Comparison of ENCODE assay signal across 9 cellular contexts in the genomic region with DNA sequence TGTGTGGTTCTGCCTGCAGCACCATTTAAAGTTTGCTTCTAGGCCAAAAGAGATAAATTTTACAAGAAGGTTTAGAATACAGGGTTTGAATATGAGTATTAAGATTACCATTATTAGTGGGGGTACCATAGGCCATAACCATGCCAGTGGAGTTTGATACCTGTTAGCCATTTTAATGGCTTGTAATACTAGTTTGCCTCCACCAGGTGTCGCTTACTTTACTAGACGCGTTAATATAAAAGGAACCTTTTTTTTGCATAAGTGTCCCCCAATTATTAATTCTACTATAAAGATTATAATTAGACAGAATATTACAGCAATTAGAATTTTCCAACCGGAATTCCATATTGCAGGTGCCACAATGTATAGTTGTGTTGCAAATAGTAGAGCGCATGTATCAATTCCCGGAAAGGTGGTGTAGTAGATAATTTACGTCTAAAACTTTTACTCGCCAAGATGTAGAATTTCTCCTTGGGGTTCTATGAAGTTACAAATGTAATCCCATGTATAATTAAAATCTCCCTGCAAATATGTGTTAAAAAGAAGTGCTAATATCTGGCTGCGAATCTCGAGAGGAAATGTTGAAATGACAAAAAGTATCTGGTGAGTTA. TPM values are rescaled to one million over a fixed set of nuclear protein-coding genes. Genes with fewer than 3 reads are reported as not detected.
A peak's percentile ranks its signal among the peaks of the same experiment; 100 is the strongest.
DNase-seq lines count a peak whose midpoint lies in the region; ATAC-seq, FAIRE-seq and TF ChIP-seq lines count a peak whose summit lies in the region.
"Had no signal": no experiment of that assay in that cellular context is flagged by ENCODE, and none has a peak within 500 bp of the region (broad histone marks: within the 10 kb centered on the region; RNA-seq: fewer than 3 reads in every experiment).

No MANE protein-coding gene starts in this region.

- H3K9ac ChIP-seq in H1 (replicated peaks in 1 of 4; ENCODE audit: extremely low read depth in 1 of 4, low read depth in 3 of 4, low read length in 3 of 4), result no peak overlapping the region

- H2BK120ac ChIP-seq in H1 (replicated peaks; ENCODE audit: low read depth, low read length), result no peak overlapping the region

- no peak overlapping the region for H3K27ac ChIP-seq in H1 (ENCODE audit: low read depth, low read length)

- no peak for ATAC-seq in HG03460 (IDR thresholded peaks at IDR 0.05; ENCODE audit: unreplicated experiment)

- POLR2A ChIA-PET in H1 (lab: Charles Lee; ENCODE audit: partially characterized antibody), result no interaction called here

- WGBS in H1 (ENCODE audit: extremely low coverage in 1 of 2, insufficient coverage in 1 of 2, insufficient read length in 1 of 2, insufficient replicate concordance in 2 of 2, low coverage in 1 of 2, low lambda C conversion rate in 2 of 2, missing lambda C conversion rate in 1 of 2), 2 experiments, result 76% methylated on average over 10 of the region's 10 CpGs; no CpG with 5 or more reads in 1 of the 2 experiments

- H3K36me3 ChIP-seq in H1 (ENCODE audit: control insufficient read depth in 2 of 4, insufficient read depth in 4 of 4, low read length in 3 of 4), result no peaks in the 10 kb centered on the region

- CTCF ChIA-PET in H1 (lab: Charles Lee; ENCODE audit: partially characterized antibody), result interaction anchor here (0.7 to 8.4 kb wide), 37 partner anchors 9 to 526 kb away, joined by 3 to 115 read pairs (median 4); a partner anchor contains a TSS

- H2BK5ac ChIP-seq in H1 (ENCODE audit: low read depth, low read length), result no peak overlapping the region

- H3K14ac ChIP-seq in H1 (ENCODE audit: insufficient read length), result no peak overlapping the region

- TF ChIP-seq RAD21 in H1 (IDR thresholded peaks at IDR 0.05 in 1 of 2, conservative IDR thresholded peaks at IDR 0.05 in 1 of 2; ENCODE audit: low read depth in 2 of 2, low read length in 2 of 2), result peak; percentile 20 to 23; a peak in 2 of 4 replicates

- TF ChIP-seq CTCF in H1 (IDR thresholded peaks at IDR 0.05; ENCODE audit: control extremely low read depth in 1 of 3, insufficient read depth in 1 of 3, low read depth in 1 of 3, low read length in 3 of 3), result peak in 2 of 3 experiments; percentile 40 to 42; a peak in 2 of 4 replicates

- H3K4me1 ChIP-seq in H1 (replicated peaks in 1 of 4; ENCODE audit: control insufficient read depth in 3 of 4, insufficient read depth in 4 of 4, low read length in 3 of 4), result peaks cover 0 to 4% (median 0%) of the 10 kb centered on the region in 4 experiments; a peak in 1 of 7 replicates

- no peak overlapping the region for H3K56ac ChIP-seq in H1 (replicated peaks; ENCODE audit: insufficient read length, low read depth, low read length)

- H4K91ac ChIP-seq in H1 (replicated peaks; ENCODE audit: insufficient read length, low read length), result no peak overlapping the region

- H3K27me3 ChIP-seq in H1 (replicated peaks in 1 of 4; ENCODE audit: control insufficient read depth in 3 of 4, extremely low read depth in 1 of 4, insufficient read depth in 3 of 4, low read length in 3 of 4), result no peaks in the 10 kb centered on the region

- no peak overlapping the region for H4K5ac ChIP-seq in H1 (ENCODE audit: insufficient read length, low read depth, low read length)

- H3K4me3 ChIP-seq in H1 (ENCODE audit: extremely low read depth in 1 of 4, insufficient read depth in 2 of 4, low read depth in 3 of 4, low read length in 4 of 4), result no peak overlapping the region

- H3K23ac ChIP-seq in H1 (ENCODE audit: insufficient read length), result no peak overlapping the region

- H3K4me2 ChIP-seq in H1 (ENCODE audit: insufficient read depth in 1 of 2, low read depth in 2 of 2, low read length in 2 of 2), result no peak overlapping the region

- TF ChIP-seq EP300 in H1 (IDR thresholded peaks at IDR 0.05; ENCODE audit: borderline replicate concordance in 1 of 2, low read depth in 2 of 2, low read length in 2 of 2), result no peak

- DNase-seq in NOMO-1 (lab: John Stamatoyannopoulos, UW; ENCODE audit: unreplicated experiment in 2 of 2) (peak; percentile 11 to 47), NOMO-1 treated with dmso at 0.1 percent for 144 hours (lab: John Stamatoyannopoulos, UW; ENCODE audit: unreplicated experiment) (no peak), NCI-H69 (lab: John Stamatoyannopoulos, UW) (peak; percentile 22), H1 (ENCODE audit: low read depth in 1 of 2, low spot score in 2 of 2) (no peak), renal cortical epithelial cell (ENCODE audit: low read depth) (peak; percentile 3), activated gamma-delta T cell (lab: John Stamatoyannopoulos, UW) (no peak)
- no peak for DNase-seq in stimulated activated naive CD4-positive, alpha-beta T cell treated with Interleukin-2 at 50 U/mL for 16 hours (lab: John Stamatoyannopoulos, UW)
- DNase-seq: activated CD4-positive, alpha-beta T cell treated with anti-CD3 and anti-CD28 coated beads, Interleukin-2, amount 50 U/mL, for 48 hours had no signal

- H3K23me2 ChIP-seq in H1 (ENCODE audit: low read depth, low read length), result no peaks in the 10 kb centered on the region

- no peaks in the 10 kb centered on the region for H4K20me1 ChIP-seq in H1 (replicated peaks in 1 of 2; ENCODE audit: control insufficient read depth in 1 of 2, insufficient read depth in 2 of 2, low read length in 2 of 2)

- TF ChIP-seq POLR2A in H1 (IDR thresholded peaks at IDR 0.05; ENCODE audit: control extremely low read depth in 1 of 2, low read depth in 2 of 2, low read length in 2 of 2), result no peak

- no peaks in the 10 kb centered on the region for H3K79me2 ChIP-seq in H1 (ENCODE audit: control insufficient read depth in 1 of 2, insufficient read depth in 2 of 2, low read length in 2 of 2)

- H2BK15ac ChIP-seq in H1 (ENCODE audit: low read length), result no peak overlapping the region; the same call in 1 of the 2 replicates

- FAIRE-seq in H1 (lab: Jason Lieb, UNC), result no peak

- H3K79me1 ChIP-seq in H1 (ENCODE audit: low read depth, low read length), result no peaks in the 10 kb centered on the region

- no peaks in the 10 kb centered on the region for H3K9me3 ChIP-seq in H1 (ENCODE audit: insufficient read depth in 2 of 2, low read depth in 1 of 2, low read length in 1 of 2)

- no peak overlapping the region for H2AK5ac ChIP-seq in H1 (ENCODE audit: low read depth, low read length)

- no peak overlapping the region for H3K18ac ChIP-seq in H1 (ENCODE audit: extremely low read depth, low read length)

- no peak overlapping the region for H4K8ac ChIP-seq in H1 (ENCODE audit: extremely low read depth, insufficient read depth, low read length)

- no peak overlapping the region for H3K4ac ChIP-seq in H1 (replicated peaks; ENCODE audit: insufficient read length, low read depth, low read length)

- H2BK20ac ChIP-seq in H1 (ENCODE audit: low read length), result no peak overlapping the region

- no peak overlapping the region for H2AFZ ChIP-seq in H1 (ENCODE audit: low read length)

- H2BK12ac ChIP-seq in H1 (ENCODE audit: low read depth, low read length), result no peak overlapping the region

TF ChIP-seq in H1, 55 proteins besides CTCF, POLR2A, EP300 and RAD21:
- TF ChIP-seq, protein P1, sequence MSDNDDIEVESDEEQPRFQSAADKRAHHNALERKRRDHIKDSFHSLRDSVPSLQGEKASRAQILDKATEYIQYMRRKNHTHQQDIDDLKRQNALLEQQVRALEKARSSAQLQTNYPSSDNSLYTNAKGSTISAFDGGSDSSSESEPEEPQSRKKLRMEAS (IDR thresholded peaks at IDR 0.05), result no peak

RNA-seq across cellular contexts. Expression of a gene that starts 16.1 kb away (rescaled TPM):
- not detected in 2 replicates for total RNA-seq in H1 (2021; fragmentation: NEBNext Ultra II Directional; extraction: Animal tissue kit (Norgen Biotek cat#: 25700))
- polyA plus RNA-seq in H1 (2011; rRNA removed), result not detected in 2 replicates
- not detected for polyA plus RNA-seq in H1 (2011; cell fraction: cytosol; rRNA removed)
- not detected for polyA plus RNA-seq in H1 (2011; cell fraction: nucleus; rRNA removed)
- polyA plus RNA-seq in H1 (2012, experiment 1 of 2), result not detected in 4 replicates
- not detected for polyA plus RNA-seq in H1 (2012, experiment 2 of 2)
- polyA plus RNA-seq in H1 (2013, experiment 1 of 2), result not detected
- polyA plus RNA-seq in H1 (2013, experiment 2 of 2), result not detected
- not detected in 2 replicates for polyA minus RNA-seq in H1 (2011; rRNA and poly(A)+ RNA removed)
- polyA minus RNA-seq in H1 (2011; cell fraction: cytosol; rRNA and poly(A)+ RNA removed), result not detected
- polyA minus RNA-seq in H1 (2011; cell fraction: nucleus; rRNA and poly(A)+ RNA removed), result not detected
- total RNA-seq in renal cortical epithelial cell, result not detected in 2 replicates

RNA-seq across cellular contexts. Expression of a gene that starts 35.1 kb away (rescaled TPM):
- total RNA-seq in H1 (2021; fragmentation: NEBNext Ultra II Directional; extraction: Animal tissue kit (Norgen Biotek cat#: 25700)), result not detected in 2 replicates
- 0.05 TPM in 1 of 2 replicates, not detected in the other for polyA plus RNA-seq in H1 (2011; rRNA removed)
- not detected for polyA plus RNA-seq in H1 (2011; cell fraction: cytosol; rRNA removed)
- not detected for polyA plus RNA-seq in H1 (2011; cell fraction: nucleus; rRNA removed)
- not detected in 4 replicates for polyA plus RNA-seq in H1 (2012, experiment 1 of 2)
- not detected for polyA plus RNA-seq in H1 (2012, experiment 2 of 2)
- polyA plus RNA-seq in H1 (2013, experiment 1 of 2), result 0.08 TPM
- not detected for polyA plus RNA-seq in H1 (2013, experiment 2 of 2)
- not detected in 2 replicates for polyA minus RNA-seq in H1 (2011; rRNA and poly(A)+ RNA removed)
- polyA minus RNA-seq in H1 (2011; cell fraction: cytosol; rRNA and poly(A)+ RNA removed), result not detected
- not detected for polyA minus RNA-seq in H1 (2011; cell fraction: nucleus; rRNA and poly(A)+ RNA removed)
- total RNA-seq in renal cortical epithelial cell, result not detected in 2 replicates

RNA-seq across cellular contexts. Expression of a gene that starts 53.1 kb away (rescaled TPM):
- not detected in 2 replicates for total RNA-seq in H1 (2021; fragmentation: NEBNext Ultra II Directional; extraction: Animal tissue kit (Norgen Biotek cat#: 25700))
- polyA plus RNA-seq in H1 (2011; rRNA removed), result not detected in 2 replicates
- not detected for polyA plus RNA-seq in H1 (2011; cell fraction: cytosol; rRNA removed)
- not detected for polyA plus RNA-seq in H1 (2011; cell fraction: nucleus; rRNA removed)
- not detected in 4 replicates for polyA plus RNA-seq in H1 (2012, experiment 1 of 2)
- polyA plus RNA-seq in H1 (2012, experiment 2 of 2), result not detected
- not detected for polyA plus RNA-seq in H1 (2013, experiment 1 of 2)
- 0.02 TPM for polyA plus RNA-seq in H1 (2013, experiment 2 of 2)
- polyA minus RNA-seq in H1 (2011; rRNA and poly(A)+ RNA removed), result not detected in 2 replicates
- polyA minus RNA-seq in H1 (2011; cell fraction: cytosol; rRNA and poly(A)+ RNA removed), result not detected
- not detected for polyA minus RNA-seq in H1 (2011; cell fraction: nucleus; rRNA and poly(A)+ RNA removed)
- total RNA-seq in renal cortical epithelial cell, result not detected in 2 replicates

Comparison
In these comparisons a context has a peak if more than half of its experiments do, and no peak if none do; other contexts are left out.
1. DNase-seq: peak in NOMO-1 (2 of 2), NCI-H69 (single experiment) and renal cortical epithelial cell (single experiment); none in NOMO-1 treated with dmso at 0.1 percent for 144 hours (single experiment), H1 (0 of 2), stimulated activated naive CD4-positive, alpha-beta T cell treated with Interleukin-2 at 50 U/mL for 16 hours (single experiment) and activated gamma-delta T cell (single experiment).